ENCODE assay signal across 7 cellular contexts in the genomic region with DNA sequence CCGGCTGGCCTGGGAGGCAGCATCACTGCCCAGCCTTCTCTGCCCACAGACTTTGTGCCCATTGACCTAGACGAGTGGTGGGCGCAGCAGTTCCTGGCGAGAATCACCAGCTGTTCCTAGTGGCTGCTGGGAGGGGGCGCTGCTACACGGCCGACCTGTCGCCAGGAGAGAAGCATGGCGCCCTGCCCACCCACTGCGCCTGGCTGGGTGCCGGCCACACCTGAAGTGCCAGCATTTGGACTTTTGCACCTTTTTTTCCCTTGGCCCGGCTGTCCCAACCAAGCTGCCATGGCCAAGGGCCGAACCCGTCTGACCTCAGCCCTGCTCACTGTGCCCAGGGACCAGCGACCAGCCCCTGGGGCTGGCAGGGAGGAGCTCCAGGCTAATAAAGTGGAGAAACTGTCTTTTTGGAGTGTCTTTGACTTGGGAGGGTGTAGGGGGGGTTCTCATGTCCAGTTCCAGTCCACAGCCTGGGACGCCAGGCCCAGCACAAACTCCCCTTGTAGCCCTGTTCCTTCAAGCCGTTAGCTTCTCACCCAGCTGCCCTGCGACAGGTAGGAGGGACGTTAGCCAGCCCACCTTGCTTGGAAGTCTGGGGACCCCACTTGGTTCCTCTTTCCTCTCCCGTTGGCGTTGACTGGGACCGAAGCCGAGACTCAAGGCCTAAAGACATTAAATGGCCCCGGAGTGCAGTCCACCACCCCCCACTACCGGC. TPM values are rescaled to one million over a fixed set of nuclear protein-coding genes. Genes with fewer than 3 reads are reported as not detected.
DNase-seq lines count a peak whose midpoint lies in the region; ATAC-seq and TF ChIP-seq lines count a peak whose summit lies in the region.
"Had no signal": no experiment of that assay in that cellular context is flagged by ENCODE, and none has a peak within 500 bp of the region (broad histone marks: within the 10 kb centered on the region; RNA-seq: fewer than 3 reads in every experiment).

No MANE protein-coding gene starts in this region.

- H3K27ac ChIP-seq in SJSA1 (peak overlapping the region; percentile 75), esophagus muscularis mucosa (replicated peaks in 1 of 4) (peak overlapping the region; percentile 83 to 92 (median 90))

- DNase-seq in NCI-H2081 (lab: John Stamatoyannopoulos, UW) = peak; percentile 47 to 68
- no peak for DNase-seq in NCI-H2081 treated with DMSO at 0.1 percent for 48 hours (lab: John Stamatoyannopoulos, UW)
- peak in 1 of 2 experiments; percentile 32 for DNase-seq in SJSA1 (ENCODE audit: low read depth in 1 of 2, low spot score in 2 of 2)
- DNase-seq in esophagus muscularis mucosa (ENCODE audit: extremely low spot score) = no peak
- peak; percentile 61 to 71 for DNase-seq in stimulated activated CD4-positive, alpha-beta T cell treated with anti-CD3 and anti-CD28 coated beads, Interleukin-2, amount 100 ng/mL, for 24 hours

- peaks cover 4% of the 10 kb centered on the region for H3K27me3 ChIP-seq in SJSA1 (replicated peaks)
- H3K27me3 ChIP-seq in esophagus muscularis mucosa = no peaks in the 10 kb centered on the region

- ATAC-seq in GM21381 (IDR thresholded peaks at IDR 0.05; ENCODE audit: unreplicated experiment) = no peak

- TF ChIP-seq EP300 in esophagus muscularis mucosa (IDR thresholded peaks at IDR 0.05) = no peak

- intact Hi-C loops in esophagus muscularis mucosa (cut with DNase I) = no loop called here

- peak; percentile 8 to 28 (median 9) for TF ChIP-seq CTCF in esophagus muscularis mucosa (IDR thresholded peaks at IDR 0.05)

- H3K4me1 ChIP-seq in SJSA1 (replicated peaks) (peaks cover 25% of the 10 kb centered on the region), esophagus muscularis mucosa (peaks cover 46 to 76% (median 63%) of the 10 kb centered on the region in 4 donors)

- TF ChIP-seq POLR2A in esophagus muscularis mucosa (IDR thresholded peaks at IDR 0.05; ENCODE audit: low read depth) = no peak

- H3K4me3 ChIP-seq in SJSA1 = peak overlapping the region; percentile 81
- peak overlapping the region; percentile 65 to 79 (median 76) for H3K4me3 ChIP-seq in esophagus muscularis mucosa

- WGBS in esophagus muscularis mucosa = 43% methylated on average over 8 of the region's 25 CpGs

- H3K9me3 ChIP-seq in SJSA1 (replicated peaks) = no peaks in the 10 kb centered on the region
- no peaks in the 10 kb centered on the region for H3K9me3 ChIP-seq in esophagus muscularis mucosa

- peaks cover 30% of the 10 kb centered on the region for H3K36me3 ChIP-seq in SJSA1
- peaks cover 0 to 23% (median 12%) of the 10 kb centered on the region in 4 donors for H3K36me3 ChIP-seq in esophagus muscularis mucosa

RNA-seq across cellular contexts. Expression of a gene that starts 0.9 kb away (rescaled TPM):
- 12.1 and 31.9 TPM in 2 replicates for total RNA-seq in SJSA1 (2014; rRNA removed; shearing (Covaris generic))
- 10 to 100 TPM in 3 of 4 donors, 1 to 10 TPM in 1; 8.2 to 22.7 (median 16.5) TPM for total RNA-seq in esophagus muscularis mucosa

RNA-seq across cellular contexts. Expression of a gene that starts 6.6 kb away (rescaled TPM):
- total RNA-seq in SJSA1 (2014; rRNA removed; shearing (Covaris generic)) = 3.0 TPM in 1 of 2 replicates, not detected in the other
- total RNA-seq in esophagus muscularis mucosa = 10 to 100 TPM; 50.7 to 65.4 (median 59.1) TPM

RNA-seq across cellular contexts. Expression of a gene that starts 12.1 kb away (rescaled TPM):
- 73.1 and 86.6 TPM in 2 replicates for total RNA-seq in SJSA1 (2014; rRNA removed; shearing (Covaris generic))
- total RNA-seq in esophagus muscularis mucosa = 100 to 1,000 TPM; 129 to 166 (median 142) TPM

RNA-seq across cellular contexts. Expression of a gene that starts 17.4 kb away (rescaled TPM):
- total RNA-seq in SJSA1 (2014; rRNA removed; shearing (Covaris generic)) = 0.39 and 0.41 TPM in 2 replicates
- under 1 TPM; 0.33 to 0.80 (median 0.43) TPM for total RNA-seq in esophagus muscularis mucosa
- total RNA-seq: Daoy had no signal

RNA-seq across cellular contexts. Expression of a gene that starts 19.7 kb away (rescaled TPM):
- total RNA-seq in SJSA1 (2014; rRNA removed; shearing (Covaris generic)) = 51.2 and 64.3 TPM in 2 replicates
- total RNA-seq in esophagus muscularis mucosa = 10 to 100 TPM; 34.5 to 67.5 (median 58.6) TPM

Comparison
In these comparisons a context has a peak if more than half of its experiments do, and no peak if none do; other contexts are left out.
1. DNase-seq: peak in NCI-H2081 (2 of 2) and stimulated activated CD4-positive, alpha-beta T cell treated with anti-CD3 and anti-CD28 coated beads, Interleukin-2, amount 100 ng/mL, for 24 hours (2 of 2); none in NCI-H2081 treated with DMSO at 0.1 percent for 48 hours (single experiment) and esophagus muscularis mucosa (single experiment).
2. RNA of a gene that starts 6.6 kb away (total RNA-seq): 50.7 to 65.4 TPM in esophagus muscularis mucosa; 3.0 TPM in SJSA1; every median in the first group is over 10 times any median in the second.